In genomic region chr6:137430954-137431353, GRCh38 we compare ENCODE assay signal across 15 cellular contexts.
DNase-seq lines count a peak whose midpoint lies in the region; ATAC-seq and TF ChIP-seq lines count a peak whose summit lies in the region.
"Had no signal": no experiment of that assay in that cellular context is flagged by ENCODE, and none has a peak within 500 bp of the region (broad histone marks: within the 10 kb centered on the region; RNA-seq: fewer than 3 reads in every experiment).

No MANE protein-coding gene starts in this region.

- peaks cover 0 to 7% (median 0%) of the 10 kb centered on the region in 4 donors for H3K4me1 ChIP-seq in Peyer's patch
- H3K4me1 ChIP-seq in SJCRH30 = no peaks in the 10 kb centered on the region

- H3K4me3 ChIP-seq in Peyer's patch (no peak overlapping the region), SJCRH30 (no peak overlapping the region)
- H3K4me3 ChIP-seq: PC-9 had no signal

- H3K9me3 ChIP-seq in Peyer's patch (no peaks in the 10 kb centered on the region), SJCRH30 (replicated peaks) (no peaks in the 10 kb centered on the region)
- H3K9me3 ChIP-seq: neutrophil had no signal

- POLR2A ChIA-PET in activated CD4-positive, alpha-beta T cell treated with anti-CD3 and anti-CD28 coated beads, Interleukin-2, amount 10 ng/mL, durations not matched to agents 7 days and 5 days (lab: Charles Lee) = no interaction called here

- no peak overlapping the region for H3K27ac Mint-ChIP-seq in activated CD4-positive, alpha-beta T cell treated with anti-CD3 and anti-CD28 coated beads, Interleukin-2, amount 10 ng/mL, durations not matched to agents 7 days and 5 days
- H3K27ac Mint-ChIP-seq in mesothelial cell of epicardium = no peak overlapping the region
- H3K27ac Mint-ChIP-seq: activated CD4-positive, alpha-beta T cell treated with anti-CD3 and anti-CD28 coated beads for 36 hours had no signal

- DNase-seq in Peyer's patch (peak in 2 of 3 donors; percentile 62 to 65), SJCRH30 (no peak), mesothelial cell of epicardium (ENCODE audit: low spot score in 2 of 2, unreplicated experiment in 2 of 2) (no peak)
- no peak for DNase-seq in activated effector memory CD4-positive, alpha-beta T cell treated with anti-CD3 and anti-CD28 coated beads, Interleukin-2, amount 50 U/mL, for 16 hours
- DNase-seq in activated CD4-positive, alpha-beta T cell treated with anti-CD3 and anti-CD28 coated beads, Interleukin-2, amount 10 ng/mL, durations not matched to agents 7 days and 5 days = no peak
- DNase-seq: activated CD4-positive, alpha-beta T cell treated with anti-CD3 and anti-CD28 coated beads for 36 hours; aorta; DMS79 treated with DMSO at 0.1 percent for 48 hours; mammary epithelial cell; NCI-H2171; PC-9 had no signal

- TF ChIP-seq CTCF in Peyer's patch (IDR thresholded peaks at IDR 0.05) = no peak
- no peak for TF ChIP-seq CTCF in mesothelial cell of epicardium (IDR thresholded peaks at IDR 0.05; ENCODE audit: unreplicated experiment)

- ATAC-seq in GM18498 (IDR thresholded peaks at IDR 0.05; ENCODE audit: unreplicated experiment) = peak; percentile 47
- peak; percentile 66 for ATAC-seq in GM21367 (IDR thresholded peaks at IDR 0.05; ENCODE audit: unreplicated experiment)
- peak; percentile 47 for ATAC-seq in HG03025 (IDR thresholded peaks at IDR 0.05; ENCODE audit: low FRiP score, unreplicated experiment)
- ATAC-seq: activated CD4-positive, alpha-beta T cell treated with anti-CD3 and anti-CD28 coated beads for 36 hours had no signal

- H3K36me3 ChIP-seq in Peyer's patch (no peaks in the 10 kb centered on the region), SJCRH30 (no peaks in the 10 kb centered on the region)
- H3K36me3 ChIP-seq: neutrophil had no signal

- CTCF ChIA-PET in activated CD4-positive, alpha-beta T cell treated with anti-CD3 and anti-CD28 coated beads, Interleukin-2, amount 10 ng/mL, durations not matched to agents 7 days and 5 days (lab: Charles Lee) = interaction anchor here (0.9 kb wide), 1 partner anchor 63 kb away, joined by 3 read pairs; the partner anchor contains the start of gene OLIG3

- H3K4me1 Mint-ChIP-seq in activated CD4-positive, alpha-beta T cell treated with anti-CD3 and anti-CD28 coated beads, Interleukin-2, amount 10 ng/mL, durations not matched to agents 7 days and 5 days = no peaks in the 10 kb centered on the region
- H3K4me1 Mint-ChIP-seq in mesothelial cell of epicardium = peaks cover 7% of the 10 kb centered on the region
- H3K4me1 Mint-ChIP-seq: activated CD4-positive, alpha-beta T cell treated with anti-CD3 and anti-CD28 coated beads for 36 hours had no signal

- no peaks in the 10 kb centered on the region for H3K36me3 Mint-ChIP-seq in activated CD4-positive, alpha-beta T cell treated with anti-CD3 and anti-CD28 coated beads, Interleukin-2, amount 10 ng/mL, durations not matched to agents 7 days and 5 days (ENCODE audit: low read depth)
- no peaks in the 10 kb centered on the region for H3K36me3 Mint-ChIP-seq in mesothelial cell of epicardium

- no peak for TF ChIP-seq POLR2A in Peyer's patch (IDR thresholded peaks at IDR 0.05)

- H3K9me3 Mint-ChIP-seq in activated CD4-positive, alpha-beta T cell treated with anti-CD3 and anti-CD28 coated beads, Interleukin-2, amount 10 ng/mL, durations not matched to agents 7 days and 5 days = no peaks in the 10 kb centered on the region
- H3K9me3 Mint-ChIP-seq in mesothelial cell of epicardium = no peaks in the 10 kb centered on the region

- H3K4me3 Mint-ChIP-seq in activated CD4-positive, alpha-beta T cell treated with anti-CD3 and anti-CD28 coated beads, Interleukin-2, amount 10 ng/mL, durations not matched to agents 7 days and 5 days = no peak overlapping the region
- H3K4me3 Mint-ChIP-seq in mesothelial cell of epicardium = no peak overlapping the region
- H3K4me3 Mint-ChIP-seq: activated CD4-positive, alpha-beta T cell treated with anti-CD3 and anti-CD28 coated beads for 36 hours had no signal

- H3K27ac ChIP-seq in Peyer's patch (peak overlapping the region in 1 of 4 donors; percentile 28), SJCRH30 (no peak overlapping the region)
- H3K27ac ChIP-seq: neutrophil, PC-9 had no signal

- peaks cover 14% of the 10 kb centered on the region for H3K27me3 Mint-ChIP-seq in activated CD4-positive, alpha-beta T cell treated with anti-CD3 and anti-CD28 coated beads, Interleukin-2, amount 10 ng/mL, durations not matched to agents 7 days and 5 days
- H3K27me3 Mint-ChIP-seq in mesothelial cell of epicardium (ENCODE audit: low read depth) = peaks cover 17% of the 10 kb centered on the region

- H3K27me3 ChIP-seq in Peyer's patch (no peaks in the 10 kb centered on the region), SJCRH30 (no peaks in the 10 kb centered on the region)

Comparison
In these comparisons a context has a peak if more than half of its experiments do, and no peak if none do; other contexts are left out.
1. DNase-seq: peak in Peyer's patch (2 of 3); none in activated effector memory CD4-positive, alpha-beta T cell treated with anti-CD3 and anti-CD28 coated beads, Interleukin-2, amount 50 U/mL, for 16 hours (single experiment), activated CD4-positive, alpha-beta T cell treated with anti-CD3 and anti-CD28 coated beads, Interleukin-2, amount 10 ng/mL, durations not matched to agents 7 days and 5 days (single experiment), SJCRH30 (0 of 2) and mesothelial cell of epicardium (0 of 2).
2. Peak in every context shown above with its lines, with median percentiles within 50 percentile points of each other: ATAC-seq.